In the genomic region with DNA sequence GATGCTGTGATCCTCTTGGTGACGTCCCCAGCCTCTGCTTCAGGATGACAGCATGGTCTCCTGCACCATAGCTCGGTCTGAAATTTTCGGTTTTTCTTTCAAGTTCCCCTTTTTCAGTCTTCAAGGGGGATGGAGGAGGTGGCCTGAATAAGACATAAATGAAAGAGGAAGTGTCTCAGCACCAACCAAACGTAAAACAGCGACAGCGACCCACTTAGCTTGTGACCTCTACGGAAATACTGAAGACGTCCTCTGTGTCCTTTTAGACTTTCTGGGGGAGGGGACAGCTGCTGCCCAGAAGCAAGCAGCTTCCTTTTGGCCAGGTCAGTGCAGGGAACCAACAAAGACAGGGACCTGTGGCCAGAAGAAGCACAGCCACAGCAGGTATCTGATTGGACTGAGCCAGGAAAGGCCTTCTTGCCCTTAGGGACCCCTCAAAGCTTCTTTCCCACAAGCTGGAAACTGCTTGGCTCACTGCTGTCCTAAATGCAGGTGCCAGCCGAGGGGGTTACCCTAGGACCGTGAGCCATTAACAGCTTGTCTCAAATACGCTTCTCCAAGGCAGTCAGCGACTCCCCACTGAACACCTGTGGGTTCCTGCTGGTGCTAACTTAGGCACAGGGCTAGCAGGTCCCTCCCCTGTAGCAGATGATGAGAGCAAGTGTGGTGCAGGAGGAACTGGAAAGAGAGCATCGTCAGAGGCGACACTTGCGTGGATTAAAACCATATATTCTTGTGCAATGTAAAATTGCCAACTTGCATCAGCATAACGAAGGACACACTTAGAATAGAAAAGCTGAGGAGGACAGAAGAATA, we compare ENCODE assay signal across 8 cellular contexts.
A peak's percentile ranks its signal among the peaks of the same experiment; 100 is the strongest.
DNase-seq lines count a peak whose midpoint lies in the region; ATAC-seq and TF ChIP-seq lines count a peak whose summit lies in the region.
"Not testable (repeated sequence)": the region's sequence is repeated elsewhere in the genome, so short reads cannot be mapped to it uniquely, and the experiment has no call there.

No MANE protein-coding gene starts in this region.

- TF ChIP-seq CTCF in left ventricle myocardium inferior (IDR thresholded peaks at IDR 0.05; ENCODE audit: borderline replicate concordance); upper lobe of left lung (IDR thresholded peaks at IDR 0.05): not testable (repeated sequence)

- H3K27ac ChIP-seq in left ventricle myocardium inferior (replicated peaks) (peak overlapping the region; percentile 64), upper lobe of left lung (peak overlapping the region; percentile 90 to 96 (median 94))

- peak; percentile 52 to 90 (median 70) for TF ChIP-seq EP300 in upper lobe of left lung (IDR thresholded peaks at IDR 0.05)

- WGBS in upper lobe of left lung, 2 donors = 47 to 55% methylated on average over 14 to 16 of the region's 16 CpGs

- not testable (repeated sequence) for H3K4me3 ChIP-seq in left ventricle myocardium inferior
- peak overlapping the region in 2 of 4 donors; percentile 3 to 10 for H3K4me3 ChIP-seq in upper lobe of left lung

- H3K9me3 ChIP-seq in left ventricle myocardium inferior (replicated peaks); upper lobe of left lung: not testable (repeated sequence)

- H3K4me1 ChIP-seq in left ventricle myocardium inferior (peaks cover 13% of the 10 kb centered on the region), upper lobe of left lung (peaks cover 18 to 30% (median 25%) of the 10 kb centered on the region in 4 donors)

- ATAC-seq in GM18508 (IDR thresholded peaks at IDR 0.05; ENCODE audit: insufficient read depth, unreplicated experiment) (peak; percentile 77), GM21786 (IDR thresholded peaks at IDR 0.05; ENCODE audit: unreplicated experiment) (peak; percentile 75), HG03571 (IDR thresholded peaks at IDR 0.05; ENCODE audit: unreplicated experiment) (peak; percentile 87), sciatic nerve (peak; percentile 89), upper lobe of left lung (ENCODE audit: low FRiP score in 2 of 2) (peak; percentile 86 to 89)

- H3K27me3 ChIP-seq in left ventricle myocardium inferior (ENCODE audit: low read depth); upper lobe of left lung: not testable (repeated sequence)

- peak; percentile 51 for DNase-seq in T-helper 9 cell
- DNase-seq in activated gamma-delta T cell treated with anti-CD3 and anti-CD28 coated beads, Interleukin-2, amount 50 U/mL, for 16 hours (ENCODE audit: low read depth) = peak; percentile 52
- not testable (repeated sequence) for DNase-seq in left ventricle myocardium inferior
- peak; percentile 64 for DNase-seq in sciatic nerve (ENCODE audit: low spot score)
- peak in 1 of 2 donors; percentile 79 for DNase-seq in upper lobe of left lung

- intact Hi-C loops in left ventricle myocardium inferior (cut with micrococcal nuclease); sciatic nerve (cut with DNase I): not testable (repeated sequence)

- not testable (repeated sequence) for H3K36me3 ChIP-seq in left ventricle myocardium inferior, upper lobe of left lung

- peak in 2 of 4 donors; percentile 18 to 61 for TF ChIP-seq POLR2A in upper lobe of left lung (IDR thresholded peaks at IDR 0.05)
